In the genomic region with DNA sequence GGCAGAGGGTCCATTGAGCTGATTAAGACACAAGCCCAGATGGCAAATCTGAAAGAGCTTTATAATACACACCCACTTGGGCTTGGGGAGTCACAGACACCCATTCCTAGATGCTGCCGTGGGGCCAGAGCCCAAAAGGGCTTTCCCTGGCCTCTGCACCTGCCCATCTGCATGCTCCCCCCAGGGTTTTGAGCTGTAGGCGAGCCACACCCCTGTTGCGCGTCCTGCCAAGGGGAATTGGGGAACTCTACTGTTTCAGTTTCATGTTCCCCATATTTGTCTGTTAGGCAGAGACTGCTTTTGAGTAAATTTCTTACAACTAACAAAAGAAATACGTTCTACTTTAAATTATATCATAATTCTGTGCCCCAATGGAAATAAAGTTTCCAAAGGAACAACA, we compare ENCODE assay signal across 13 cellular contexts. TPM values are rescaled to one million over a fixed set of nuclear protein-coding genes. Genes with fewer than 3 reads are reported as not detected.
DNase-seq lines count a peak whose midpoint lies in the region; ATAC-seq and TF ChIP-seq lines count a peak whose summit lies in the region.
"Had no signal": no experiment of that assay in that cellular context is flagged by ENCODE, and none has a peak within 500 bp of the region (broad histone marks: within the 10 kb centered on the region; RNA-seq: fewer than 3 reads in every experiment).

No MANE protein-coding gene starts in this region.

- CTCF ChIA-PET in activated CD8-positive, alpha-beta memory T cell treated with anti-CD3 and anti-CD28 coated beads, Interleukin-2, amount 10 ng/mL, durations not matched to agents 7 days and 5 days (lab: Charles Lee), result interaction anchor here (1.5 to 4.6 kb wide), 4 partner anchors 12 to 122 kb away, joined by 3 to 26 read pairs (median 10); no protein-coding TSS in a partner anchor

- H3K36me3 ChIP-seq in thymus (ENCODE audit: control insufficient read depth, insufficient read depth) (no peaks in the 10 kb centered on the region), brain microvascular endothelial cell (replicated peaks) (no peaks in the 10 kb centered on the region)

- no peak overlapping the region for H3K27ac Mint-ChIP-seq in activated CD8-positive, alpha-beta memory T cell treated with anti-CD3 and anti-CD28 coated beads, Interleukin-2, amount 10 ng/mL, durations not matched to agents 7 days and 5 days
- H3K27ac Mint-ChIP-seq: activated CD4-positive, alpha-beta memory T cell treated with anti-CD3 and anti-CD28 coated beads, Interleukin-2, amount 10 ng/mL, durations not matched to agents 7 days and 5 days; brain had no signal

- ATAC-seq in activated CD8-positive, alpha-beta memory T cell treated with anti-CD3 and anti-CD28 coated beads, Interleukin-2, amount 10 ng/mL, durations not matched to agents 7 days and 5 days, result no peak
- peak; percentile 63 for ATAC-seq in HG02973 (IDR thresholded peaks at IDR 0.05; ENCODE audit: unreplicated experiment)
- no peak for ATAC-seq in HG03097 (IDR thresholded peaks at IDR 0.05; ENCODE audit: low FRiP score, unreplicated experiment)
- ATAC-seq: A549, HCT116 had no signal

- no peak overlapping the region for H3K4me3 Mint-ChIP-seq in activated CD8-positive, alpha-beta memory T cell treated with anti-CD3 and anti-CD28 coated beads, Interleukin-2, amount 10 ng/mL, durations not matched to agents 7 days and 5 days
- H3K4me3 Mint-ChIP-seq: activated CD4-positive, alpha-beta memory T cell treated with anti-CD3 and anti-CD28 coated beads, Interleukin-2, amount 10 ng/mL, durations not matched to agents 7 days and 5 days; brain had no signal

- H3K27me3 ChIP-seq in thymus (ENCODE audit: control insufficient read depth, insufficient read depth) (no peaks in the 10 kb centered on the region), brain microvascular endothelial cell (replicated peaks) (no peaks in the 10 kb centered on the region)

- H3K9me3 Mint-ChIP-seq in activated CD8-positive, alpha-beta memory T cell treated with anti-CD3 and anti-CD28 coated beads, Interleukin-2, amount 10 ng/mL, durations not matched to agents 7 days and 5 days (ENCODE audit: low read depth), result no peaks in the 10 kb centered on the region
- H3K9me3 Mint-ChIP-seq: activated CD4-positive, alpha-beta memory T cell treated with anti-CD3 and anti-CD28 coated beads, Interleukin-2, amount 10 ng/mL, durations not matched to agents 7 days and 5 days; brain had no signal

- no peaks in the 10 kb centered on the region for H3K4me1 ChIP-seq in thymus (ENCODE audit: control insufficient read depth, insufficient read depth, low read length)
- H3K4me1 ChIP-seq: A549 had no signal

- H3K27me3 Mint-ChIP-seq in activated CD8-positive, alpha-beta memory T cell treated with anti-CD3 and anti-CD28 coated beads, Interleukin-2, amount 10 ng/mL, durations not matched to agents 7 days and 5 days, result peaks cover 3% of the 10 kb centered on the region

- H3K27ac ChIP-seq in thymus (ENCODE audit: low read depth) (peak overlapping the region; percentile 18), brain microvascular endothelial cell (no peak overlapping the region)
- H3K27ac ChIP-seq: A549 had no signal

- no peak for TF ChIP-seq CTCF in brain microvascular endothelial cell (IDR thresholded peaks at IDR 0.05; ENCODE audit: low read depth, low read length, missing control alignments)

- peak; percentile 37 for DNase-seq in activated CD8-positive, alpha-beta memory T cell treated with anti-CD3 and anti-CD28 coated beads for 24 hours
- no peak for DNase-seq in activated CD8-positive, alpha-beta memory T cell treated with anti-CD3 and anti-CD28 coated beads, Interleukin-2, amount 10 ng/mL, durations not matched to agents 7 days and 5 days
- DNase-seq in RPMI8226, result peak; percentile 90
- DNase-seq in brain microvascular endothelial cell, result no peak
- DNase-seq in kidney tubule cell (ENCODE audit: low spot score), result no peak
- DNase-seq: activated CD4-positive, alpha-beta memory T cell treated with anti-CD3 and anti-CD28 coated beads, Interleukin-2, amount 10 ng/mL, durations not matched to agents 7 days and 5 days had no signal

- H3K9me3 ChIP-seq in thymus (ENCODE audit: control insufficient read depth), result no peaks in the 10 kb centered on the region
- H3K9me3 ChIP-seq: A549 had no signal

- H3K36me3 Mint-ChIP-seq in activated CD8-positive, alpha-beta memory T cell treated with anti-CD3 and anti-CD28 coated beads, Interleukin-2, amount 10 ng/mL, durations not matched to agents 7 days and 5 days, result no peaks in the 10 kb centered on the region
- H3K36me3 Mint-ChIP-seq: brain had no signal

- in situ Hi-C loops in brain microvascular endothelial cell (cut with HindIII; ENCODE audit: low pct_ligation_motif_present, low sequenced_read_pairs), result no loop called here

- H3K4me3 ChIP-seq in thymus (ENCODE audit: low read length) (no peak overlapping the region), brain microvascular endothelial cell (ENCODE audit: low read depth, low read length) (no peak overlapping the region)
- H3K4me3 ChIP-seq: A549 had no signal

- WGBS in thymus, result 62% methylated on average over 5 of the region's 5 CpGs

- peaks cover 7% of the 10 kb centered on the region for H3K4me1 Mint-ChIP-seq in activated CD8-positive, alpha-beta memory T cell treated with anti-CD3 and anti-CD28 coated beads, Interleukin-2, amount 10 ng/mL, durations not matched to agents 7 days and 5 days

RNA-seq across cellular contexts. Expression of gene FNDC1, which starts 52.9 kb away (rescaled TPM):
- total RNA-seq in activated CD8-positive, alpha-beta memory T cell treated with anti-CD3 and anti-CD28 coated beads, Interleukin-2, amount 10 ng/mL, durations not matched to agents 7 days and 5 days, result not detected
- polyA plus RNA-seq in thymus, result 0.07 TPM
- total RNA-seq: activated CD4-positive, alpha-beta memory T cell treated with anti-CD3 and anti-CD28 coated beads, Interleukin-2, amount 10 ng/mL, durations not matched to agents 7 days and 5 days; LHCN-M2 had no signal

Comparison
In these comparisons a context has a peak if more than half of its experiments do, and no peak if none do; other contexts are left out.
1. DNase-seq: peak in activated CD8-positive, alpha-beta memory T cell treated with anti-CD3 and anti-CD28 coated beads for 24 hours (single experiment) and RPMI8226 (single experiment); none in activated CD8-positive, alpha-beta memory T cell treated with anti-CD3 and anti-CD28 coated beads, Interleukin-2, amount 10 ng/mL, durations not matched to agents 7 days and 5 days (single experiment), brain microvascular endothelial cell (single experiment) and kidney tubule cell (single experiment).